Comparison of ENCODE assay signal across 9 cellular contexts in genomic region chr1:184972281-184973055, GRCh38. TPM values are rescaled to one million over a fixed set of nuclear protein-coding genes. Genes with fewer than 3 reads are reported as not detected.
DNase-seq lines count a peak whose midpoint lies in the region; ATAC-seq and TF ChIP-seq lines count a peak whose summit lies in the region.
"Had no signal": no experiment of that assay in that cellular context is flagged by ENCODE, and none has a peak within 500 bp of the region (broad histone marks: within the 10 kb centered on the region; RNA-seq: fewer than 3 reads in every experiment).

No MANE protein-coding gene starts in this region.

- CTCF ChIA-PET in WTC11 (lab: Charles Lee) = interaction anchor here (1.2 to 3.2 kb wide), 2 partner anchors 10 to 167 kb away, joined by 3 to 13 read pairs; no protein-coding TSS in a partner anchor
- CTCF ChIA-PET in RWPE1 (lab: Yijun Ruan, JAX) = interaction anchor here (1.1 to 1.3 kb wide), 2 partner anchors 10 to 198 kb away, joined by 3 to 4 read pairs; no protein-coding TSS in a partner anchor

- no peak overlapping the region for H3K27ac Mint-ChIP-seq in WTC11

- peak overlapping the region; percentile 91 for H3K4me3 Mint-ChIP-seq in WTC11

- POLR2A ChIA-PET in WTC11 (lab: Charles Lee) (no interaction called here), RWPE1 (lab: Yijun Ruan, JAX; ENCODE audit: low non-redundant PET) (no interaction called here)

- peaks cover 59% of the 10 kb centered on the region for H3K27me3 Mint-ChIP-seq in WTC11 (ENCODE audit: low read depth)

- H3K9me3 Mint-ChIP-seq in WTC11 = no peaks in the 10 kb centered on the region

- no peak for ATAC-seq in WTC11
- no peak for ATAC-seq in GM18867 (IDR thresholded peaks at IDR 0.05; ENCODE audit: unreplicated experiment)
- ATAC-seq in GM21737 (IDR thresholded peaks at IDR 0.05; ENCODE audit: unreplicated experiment) = no peak

- H3K9me3 ChIP-seq in right atrium auricular region (no peaks in the 10 kb centered on the region), stomach smooth muscle (ENCODE audit: control insufficient read depth in 2 of 2, low read length in 2 of 2) (no peaks in the 10 kb centered on the region)
- H3K9me3 ChIP-seq: BLaER1 had no signal

- H3K27me3 ChIP-seq in right atrium auricular region (no peaks in the 10 kb centered on the region), stomach smooth muscle (ENCODE audit: control insufficient read depth in 1 of 2, insufficient read depth in 2 of 2, low read length in 2 of 2) (no peaks in the 10 kb centered on the region)

- peaks cover 0 to 44% of the 10 kb centered on the region in 2 donors for H3K4me1 ChIP-seq in right atrium auricular region
- peaks cover 15% of the 10 kb centered on the region for H3K4me1 ChIP-seq in stomach smooth muscle (ENCODE audit: control insufficient read depth, insufficient read depth, low read length)

- H3K27ac ChIP-seq in right atrium auricular region (peak overlapping the region; percentile 94 to 95), stomach smooth muscle (ENCODE audit: low read length) (peak overlapping the region; percentile 86), RWPE1 (no peak overlapping the region)
- H3K27ac ChIP-seq: BLaER1 had no signal

- H3K36me3 ChIP-seq in right atrium auricular region = no peaks in the 10 kb centered on the region
- no peaks in the 10 kb centered on the region for H3K36me3 ChIP-seq in stomach smooth muscle (ENCODE audit: control insufficient read depth in 2 of 2, insufficient read depth in 2 of 2, low read length in 2 of 2)
- H3K36me3 ChIP-seq: BLaER1 had no signal

- peaks cover 8% of the 10 kb centered on the region for H3K4me1 Mint-ChIP-seq in WTC11

- peak overlapping the region; percentile 63 to 90 for H3K9ac ChIP-seq in stomach smooth muscle (ENCODE audit: low read length in 2 of 2)
- H3K9ac ChIP-seq: BLaER1 had no signal

- DNase-seq in SIG-M5 treated with dmso at 0.1 percent for 504 hours (lab: John Stamatoyannopoulos, UW; ENCODE audit: unreplicated experiment) = peak; percentile 19
- DNase-seq in SIG-M5 (lab: John Stamatoyannopoulos, UW) = no peak
- DNase-seq in WTC11 (ENCODE audit: low spot score) = no peak
- DNase-seq in right atrium auricular region (ENCODE audit: low spot score) = no peak
- DNase-seq in RWPE1 (ENCODE audit: low spot score) = no peak

- H3K4me3 ChIP-seq in right atrium auricular region (peak overlapping the region; percentile 75 to 86), stomach smooth muscle (ENCODE audit: low read length in 2 of 2) (peak overlapping the region; percentile 85 to 93)

- no peak for TF ChIP-seq CTCF in WTC11 (IDR thresholded peaks at IDR 0.05)
- no peak for TF ChIP-seq CTCF in right atrium auricular region (IDR thresholded peaks at IDR 0.05)
- TF ChIP-seq CTCF in RWPE1 (conservative IDR thresholded peaks at IDR 0.05; ENCODE audit: low read depth) = no peak

- H3K36me3 Mint-ChIP-seq in WTC11 = no peaks in the 10 kb centered on the region

TF ChIP-seq in WTC11, 78 proteins besides CTCF, POLR2A, EP300 and RAD21:
- TF ChIP-seq MYBL2 (CRISPR knock-in tag; IDR thresholded peaks at IDR 0.05) = no peak
- TF ChIP-seq PRDM15 (CRISPR knock-in tag; IDR thresholded peaks at IDR 0.05) = no peak
- no peak for TF ChIP-seq GABPB1 (CRISPR knock-in tag; IDR thresholded peaks at IDR 0.05)
- TF ChIP-seq JAZF1 (CRISPR knock-in tag; IDR thresholded peaks at IDR 0.05) = no peak
- no peak for TF ChIP-seq SMAD3 (CRISPR knock-in tag; IDR thresholded peaks at IDR 0.05; ENCODE audit: borderline replicate concordance)
- TF ChIP-seq ZNF263 (CRISPR knock-in tag; IDR thresholded peaks at IDR 0.05; ENCODE audit: low read depth) = no peak
- TF ChIP-seq ZNF138 (CRISPR knock-in tag; conservative IDR thresholded peaks at IDR 0.05) = no peak
- TF ChIP-seq ZNF416 (CRISPR knock-in tag; IDR thresholded peaks at IDR 0.05) = no peak
- no peak for TF ChIP-seq ZNF317 (CRISPR knock-in tag; IDR thresholded peaks at IDR 0.05; ENCODE audit: borderline replicate concordance, low read depth)
- no peak for TF ChIP-seq TEAD1 (CRISPR knock-in tag; IDR thresholded peaks at IDR 0.05)
- TF ChIP-seq ZNF425 (CRISPR knock-in tag; conservative IDR thresholded peaks at IDR 0.05) = no peak
- no peak for TF ChIP-seq USF1 (CRISPR knock-in tag; IDR thresholded peaks at IDR 0.05)
- TF ChIP-seq HMGXB4 (CRISPR knock-in tag; IDR thresholded peaks at IDR 0.05) = no peak
- no peak for TF ChIP-seq IRF1 (CRISPR knock-in tag; IDR thresholded peaks at IDR 0.05)

RNA-seq across cellular contexts. Expression of gene NIBAN1, which starts 1.8 kb away (rescaled TPM):
- total RNA-seq in WTC11 (2021) = 5.0 to 8.1 TPM (median 5.2 TPM) in 3 replicates
- 100 to 1,000 TPM; 198 to 371 TPM for total RNA-seq in right atrium auricular region

Comparison
In these comparisons a context has a peak if more than half of its experiments do, and no peak if none do; other contexts are left out.
1. RNA of gene NIBAN1, which starts 1.8 kb away (total RNA-seq): 198 to 371 TPM in right atrium auricular region; 5.0 to 8.1 TPM in WTC11; every median in the first group is over 10 times any median in the second.